In genomic region chr20:8303651-8304050, GRCh38 we compare ENCODE assay signal across 22 cellular contexts.
"Had no signal": no experiment of that assay in that cellular context is flagged by ENCODE, and none has a peak within 500 bp of the region (broad histone marks: within the 10 kb centered on the region; RNA-seq: fewer than 3 reads in every experiment).

No MANE protein-coding gene starts in this region.

- DNase-seq: activated B cell treated with CpG ODN at 0.5 μM for 24 hours; activated naive CD4-positive, alpha-beta T cell; activated T-cell treated with anti-CD3 and anti-CD28 coated beads for 4 hours; activated T-cell treated with anti-CD3 and anti-CD28 coated beads, Interleukin-2, amount 50 U/mL, for 72 hours; cerebellar nuclear complex; effector memory CD8-positive, alpha-beta T cell; head of caudate nucleus; immature natural killer cell; kidney; left colon; naive B cell; nephron progenitor cell; ovary; right lobe of liver; stimulated activated CD4-positive, alpha-beta T cell treated with anti-CD3 and anti-CD28 coated beads, Interleukin-2, amount 100 ng/mL, for 48 hours; stimulated activated naive CD4-positive, alpha-beta T cell treated with Interleukin-2 at 50 U/mL for 16 hours had no signal

- H3K9me3 Mint-ChIP-seq: activated B cell treated with CpG ODN at 0.5 μM for 24 hours; activated naive CD4-positive, alpha-beta T cell treated with anti-CD3 and anti-CD28 coated beads, Interleukin-2, amount 50 U/mL, for 72 hours; activated T-cell treated with anti-CD3 and anti-CD28 coated beads, Interleukin-2, amount 50 U/mL, for 72 hours; effector memory CD8-positive, alpha-beta T cell; immature natural killer cell; mesothelial cell of epicardium; nephron progenitor cell; T-helper 2 cell treated with Interferon-gamma antibody and Interleukin-4, amounts not matched to agents 5 μg/mL and 100 μg/mL, for 36 hours had no signal

- H3K36me3 Mint-ChIP-seq: activated naive CD4-positive, alpha-beta T cell treated with anti-CD3 and anti-CD28 coated beads, Interleukin-2, amount 50 U/mL, for 72 hours; mesothelial cell of epicardium; naive B cell had no signal

- H3K4me3 ChIP-seq: coronary artery, ovary, right lobe of liver, tibial nerve had no signal

- H3K27me3 ChIP-seq: ovary, right lobe of liver, tibial nerve had no signal

- H3K36me3 ChIP-seq: ovary, right lobe of liver, tibial nerve had no signal

- H3K27ac Mint-ChIP-seq: activated B cell treated with CpG ODN at 0.5 μM for 24 hours; activated naive CD4-positive, alpha-beta T cell treated with anti-CD3 and anti-CD28 coated beads, Interleukin-2, amount 50 U/mL, for 72 hours; activated T-cell treated with anti-CD3 and anti-CD28 coated beads, Interleukin-2, amount 50 U/mL, for 72 hours; effector memory CD8-positive, alpha-beta T cell; mesothelial cell of epicardium; naive B cell; nephron progenitor cell; progenitor cell of endocrine pancreas; T-helper 2 cell treated with Interferon-gamma antibody and Interleukin-4, amounts not matched to agents 5 μg/mL and 100 μg/mL, for 36 hours had no signal

- ATAC-seq: activated naive CD4-positive, alpha-beta T cell treated with anti-CD3 and anti-CD28 coated beads, Interleukin-2, amount 50 U/mL, for 72 hours; activated T-cell treated with anti-CD3 and anti-CD28 coated beads, Interleukin-2, amount 50 U/mL, for 72 hours; effector memory CD8-positive, alpha-beta T cell; left colon; right lobe of liver had no signal

- H3K4me1 Mint-ChIP-seq: activated B cell treated with CpG ODN at 0.5 μM for 24 hours, naive B cell had no signal

- H3K27me3 Mint-ChIP-seq: activated B cell treated with CpG ODN at 0.5 μM for 24 hours; effector memory CD8-positive, alpha-beta T cell; naive B cell had no signal

- FAIRE-seq: kidney had no signal

- H3K4me3 Mint-ChIP-seq: activated B cell treated with CpG ODN at 0.5 μM for 24 hours; activated T-cell treated with anti-CD3 and anti-CD28 coated beads, Interleukin-2, amount 50 U/mL, for 72 hours; effector memory CD8-positive, alpha-beta T cell; mesothelial cell of epicardium; naive B cell; nephron progenitor cell; T-helper 2 cell treated with Interferon-gamma antibody and Interleukin-4, amounts not matched to agents 5 μg/mL and 100 μg/mL, for 36 hours had no signal
